In the genomic region with DNA sequence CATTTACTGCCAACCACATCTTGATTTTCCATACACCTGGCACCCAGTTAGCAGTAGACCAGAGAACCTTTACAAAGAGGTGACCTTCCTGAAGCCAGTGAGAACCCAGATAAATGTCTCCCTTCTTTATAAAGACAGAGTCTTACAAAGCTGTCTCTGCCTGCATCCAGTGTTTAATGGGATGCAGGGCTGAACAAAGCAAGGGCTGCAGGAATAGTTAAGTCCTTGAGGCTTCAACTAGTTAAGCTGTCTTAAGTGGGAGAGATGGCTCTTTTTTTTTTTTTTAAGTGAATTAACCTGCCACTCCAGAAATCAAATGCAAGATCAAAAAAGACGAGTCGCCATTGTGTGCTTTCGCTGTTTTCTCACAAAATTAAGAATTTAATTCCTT, we compare ENCODE assay signal across 10 cellular contexts. TPM values are rescaled to one million over a fixed set of nuclear protein-coding genes. Genes with fewer than 3 reads are reported as not detected.
DNase-seq lines count a peak whose midpoint lies in the region; ATAC-seq and TF ChIP-seq lines count a peak whose summit lies in the region.
"Had no signal": no experiment of that assay in that cellular context is flagged by ENCODE, and none has a peak within 500 bp of the region (broad histone marks: within the 10 kb centered on the region; RNA-seq: fewer than 3 reads in every experiment).

No MANE protein-coding gene starts in this region.

- no peak overlapping the region for H2AK5ac ChIP-seq in IMR-90 (ENCODE audit: low read depth, low read length)

- H3K27ac Mint-ChIP-seq in naive B cell, result peak overlapping the region in 5 of 6 donors; percentile 27 to 99 (median 98)

- H3K9ac ChIP-seq in IMR-90 (ENCODE audit: low read depth, low read length), result peak overlapping the region; percentile 96

- no peak overlapping the region for H2BK5ac ChIP-seq in IMR-90 (ENCODE audit: low read depth, low read length, poor library complexity, severe bottlenecking)

- H2BK15ac ChIP-seq in IMR-90 (ENCODE audit: low read depth, low read length), result no peak overlapping the region

- CTCF ChIA-PET in IMR-90 (lab: Yijun Ruan, JAX), result interaction anchor here (0.6 to 3.6 kb wide), 4 partner anchors 18 to 209 kb away, joined by 3 to 69 read pairs (median 12); no protein-coding TSS in a partner anchor

- ATAC-seq in IMR-90 (ENCODE audit: low read depth) (no peak), naive B cell (ENCODE audit: low read depth in 2 of 2) (no peak), HG03432 (IDR thresholded peaks at IDR 0.05; ENCODE audit: unreplicated experiment) (no peak)

- no peaks in the 10 kb centered on the region for H3K9me3 ChIP-seq in IMR-90 (ENCODE audit: control insufficient read depth, insufficient read depth, low read length)

- no peak overlapping the region for H2BK120ac ChIP-seq in IMR-90 (ENCODE audit: low read depth, low read length)

- POLR2A ChIA-PET in IMR-90 (lab: Charles Lee; ENCODE audit: unreplicated experiment), result no interaction called here

- H3K56ac ChIP-seq in IMR-90 (ENCODE audit: extremely low read depth, insufficient read depth, low read length), result peak overlapping the region; percentile 10; the same call in 1 of the 2 replicates

- H2AFZ ChIP-seq in ACC112 (ENCODE audit: low read length, unreplicated experiment) (no peak overlapping the region), IMR-90 (replicated peaks; ENCODE audit: low read length, poor library complexity) (no peak overlapping the region)

- peak overlapping the region; percentile 88; the same call in 1 of the 2 replicates for H3K14ac ChIP-seq in IMR-90 (replicated peaks; ENCODE audit: low read depth, low read length)

- no CpG with 5 or more reads among the region's 3 CpGs for WGBS in IMR-90 (ENCODE audit: extremely low coverage in 2 of 2, insufficient read length in 1 of 2), 2 experiments

- H3K23ac ChIP-seq in IMR-90 (ENCODE audit: low read depth, low read length), result peak overlapping the region; percentile 89

- H4K8ac ChIP-seq in IMR-90 (ENCODE audit: low read depth in 2 of 2, low read length in 2 of 2), result no peak overlapping the region

- DNase-seq in IMR-90, result no peak
- DNase-seq in caudate nucleus (lab: John Stamatoyannopoulos, UW), result no peak
- DNase-seq in naive B cell, result no peak
- no peak for DNase-seq in DMS153 (lab: John Stamatoyannopoulos, UW)
- DNase-seq in NCI-H69 (lab: John Stamatoyannopoulos, UW), result no peak
- DNase-seq in effector CD4-positive, alpha-beta T cell, result no peak
- DNase-seq: GF-D8; stimulated activated CD4-positive, alpha-beta T cell treated with anti-CD3 and anti-CD28 coated beads, Interleukin-2, amount 100 ng/mL, for 48 hours had no signal

- no TSS peak for BruUV-seq in IMR-90 (replicated peaks; lab: Mats Ljungman, UMichigan)

- H3K9me1 ChIP-seq in IMR-90 (ENCODE audit: insufficient read depth, low read length), result peaks cover 15% of the 10 kb centered on the region

- peaks cover 35 to 48% (median 37%) of the 10 kb centered on the region in 3 donors for H3K4me1 Mint-ChIP-seq in naive B cell

- H3K79me1 ChIP-seq in IMR-90 (ENCODE audit: low read depth in 1 of 2, low read length in 2 of 2), result peaks cover 15 to 57% of the 10 kb centered on the region in 2 experiments

- peak overlapping the region; percentile 9 to 99 (median 98) for H3K4me3 Mint-ChIP-seq in naive B cell

- H2BK20ac ChIP-seq in IMR-90 (ENCODE audit: low read depth, low read length), result no peak overlapping the region

- H3K4ac ChIP-seq in IMR-90 (ENCODE audit: low read depth, low read length), result 0 out of 2 replicates have a peak overlapping the region, but pooled peaks have one; percentile 24

- H4K91ac ChIP-seq in IMR-90 (ENCODE audit: insufficient read depth, low read depth, low read length), result no peak overlapping the region

- no peak overlapping the region for H3K27ac ChIP-seq in ACC112 (ENCODE audit: low read depth, low read length)
- no peak overlapping the region; the same call in 1 of the 2 replicates for H3K27ac ChIP-seq in IMR-90 (ENCODE audit: insufficient read depth, low read length)
- H3K27ac ChIP-seq in caudate nucleus (ENCODE audit: low read depth, low read length), result peak overlapping the region; percentile 97

- no peaks in the 10 kb centered on the region for H3K36me3 Mint-ChIP-seq in naive B cell

- H3K27me3 ChIP-seq in ACC112 (ENCODE audit: insufficient read depth, low read length) (no peaks in the 10 kb centered on the region), IMR-90 (ENCODE audit: control insufficient read depth, insufficient read depth, low read length) (no peaks in the 10 kb centered on the region)

- peak overlapping the region; percentile 91 for H2AK9ac ChIP-seq in IMR-90 (replicated peaks; ENCODE audit: low read depth, low read length, poor library complexity)

- no peak; the same call in none of the 2 replicates for TF ChIP-seq POLR2A in IMR-90 (IDR thresholded peaks at IDR 0.05; ENCODE audit: low read depth, low read length)

- no peak for TF ChIP-seq RAD21 in IMR-90 (IDR thresholded peaks at IDR 0.05; ENCODE audit: low read length)

- no peaks in the 10 kb centered on the region for H3K27me3 Mint-ChIP-seq in naive B cell

- in situ Hi-C loops in IMR-90 (cut with MboI; ENCODE audit: low sequenced_read_pairs), result loop anchor here (5.0 kb wide), 2 partner anchors 209 to 439 kb away; partner anchors contain the start of gene GNAI3

- peak overlapping the region; percentile 100 for H3K4me2 ChIP-seq in IMR-90 (ENCODE audit: low read depth, low read length)

- H3K18ac ChIP-seq in IMR-90 (ENCODE audit: low read depth, low read length), result no peak overlapping the region

- peaks cover 37% of the 10 kb centered on the region for H4K20me1 ChIP-seq in IMR-90 (ENCODE audit: insufficient read depth, low read length)

- TF ChIP-seq CTCF in IMR-90 (conservative IDR thresholded peaks at IDR 0.05; ENCODE audit: low read depth, low read length), result no peak

- dilution Hi-C loops in IMR-90 (cut with HindIII; ENCODE audit: low sequenced_read_pairs, unreplicated experiment), result no loop called here

- intact Hi-C loops in IMR-90 (cut with micrococcal nuclease), result no loop called here

- H3K4me3 ChIP-seq in ACC112 (ENCODE audit: low read depth, low read length) (peak overlapping the region; percentile 94), IMR-90 (ENCODE audit: insufficient read depth, low read depth, low read length) (peak overlapping the region; percentile 63)

- H4K5ac ChIP-seq in IMR-90 (ENCODE audit: low read depth, low read length), result no peak overlapping the region

- H3K4me1 ChIP-seq in ACC112 (ENCODE audit: control insufficient read depth, insufficient read depth, low read length, unreplicated experiment) (peaks cover 41% of the 10 kb centered on the region), IMR-90 (ENCODE audit: control insufficient read depth, insufficient read depth, low read length) (peaks cover 13% of the 10 kb centered on the region)

- H3K9me3 Mint-ChIP-seq in naive B cell, result no peaks in the 10 kb centered on the region

- H3K79me2 ChIP-seq in ACC112 (ENCODE audit: control insufficient read depth, insufficient read depth, low read length, unreplicated experiment), result peaks cover 60% of the 10 kb centered on the region

- H3K36me3 ChIP-seq in ACC112 (ENCODE audit: insufficient read depth, low read length), result peaks cover 8% of the 10 kb centered on the region; the same call in 1 of the 2 replicates
- H3K36me3 ChIP-seq in IMR-90 (ENCODE audit: control insufficient read depth, insufficient read depth, low read length), result no peaks in the 10 kb centered on the region; the same call in 1 of the 2 replicates

TF ChIP-seq in IMR-90, 13 proteins besides CTCF, POLR2A, EP300 and RAD21:
- TF ChIP-seq BHLHE40 (IDR thresholded peaks at IDR 0.05; ENCODE audit: low read depth, low read length), result no peak

RNA-seq across cellular contexts. Expression of gene AHCYL1, which starts 1.5 kb away (rescaled TPM):
- total RNA-seq in IMR-90 (2012; rRNA removed), result 73.9 and 76.0 TPM in 2 replicates
- polyA plus RNA-seq in IMR-90 (2012; rRNA removed) (63.9 and 75.1 TPM in 2 replicates), naive B cell (ENCODE audit: low read depth in 6 of 6) (10 to 100 TPM; 46.9 to 62.0 (median 57.5) TPM)
- 25.3 and 33.6 TPM in 2 replicates for polyA plus RNA-seq in IMR-90 (2012; cell fraction: cytosol; rRNA removed)
- polyA plus RNA-seq in IMR-90 (2012; cell fraction: nucleus; rRNA removed; ENCODE audit: low replicate concordance), result 45.6 and 132 TPM in 2 replicates

RNA-seq across cellular contexts. Expression of gene STRIP1, which starts 48.4 kb away (rescaled TPM):
- 31.4 and 33.5 TPM in 2 replicates for total RNA-seq in IMR-90 (2012; rRNA removed)
- polyA plus RNA-seq in IMR-90 (2012; rRNA removed) (28.6 and 30.4 TPM in 2 replicates), naive B cell (ENCODE audit: low read depth in 6 of 6) (10 to 100 TPM; 19.3 to 45.4 (median 24.1) TPM)
- 13.7 and 17.1 TPM in 2 replicates for polyA plus RNA-seq in IMR-90 (2012; cell fraction: cytosol; rRNA removed)
- 82.7 and 95.7 TPM in 2 replicates for polyA plus RNA-seq in IMR-90 (2012; cell fraction: nucleus; rRNA removed; ENCODE audit: low replicate concordance)
